In genomic region chr3:158819282-158819681, GRCh38 we compare ENCODE assay signal across 14 cellular contexts.
"Had no signal": no experiment of that assay in that cellular context is flagged by ENCODE, and none has a peak within 500 bp of the region (broad histone marks: within the 10 kb centered on the region; RNA-seq: fewer than 3 reads in every experiment).

No MANE protein-coding gene starts in this region.

- H3K4me3 ChIP-seq: dorsolateral prefrontal cortex, sigmoid colon, thoracic aorta had no signal

- DNase-seq: activated B cell treated with CpG ODN at 0.5 μM for 24 hours; activated CD4-positive, alpha-beta T cell treated with anti-CD3 and anti-CD28 coated beads, Interleukin-2, amount 10 ng/mL, durations not matched to agents 7 days and 5 days; activated CD8-positive, alpha-beta memory T cell treated with anti-CD3 and anti-CD28 coated beads for 24 hours; activated naive CD4-positive, alpha-beta T cell treated with anti-CD3 and anti-CD28 coated beads, Interleukin-2, amount 10 ng/mL, durations not matched to agents 7 days and 5 days; cerebellar nuclear complex; dorsolateral prefrontal cortex; hypothalamus; left cardiac atrium; mesendoderm; sigmoid colon; stimulated activated CD4-positive, alpha-beta T cell treated with anti-CD3 and anti-CD28 coated beads, Interleukin-4, amount 100 ng/mL, for 1 hour; stimulated activated CD8-positive, alpha-beta memory T cell treated with anti-CD3 and anti-CD28 coated beads, Interleukin-4, amount 100 ng/mL, for 48 hours had no signal

- H3K9me3 ChIP-seq: sigmoid colon, thoracic aorta had no signal

- ATAC-seq: SK-N-SH treated with all-trans-retinoic acid at 6 μM for 48 hours had no signal

- H3K4me1 ChIP-seq: sigmoid colon had no signal

- H3K27me3 ChIP-seq: dorsolateral prefrontal cortex, sigmoid colon had no signal
